8 cellular contexts compared by ENCODE assay signal in genomic region chr1:206544562-206545257, GRCh38. TPM values are rescaled to one million over a fixed set of nuclear protein-coding genes. Genes with fewer than 3 reads are reported as not detected.
DNase-seq lines count a peak whose midpoint lies in the region; ATAC-seq and TF ChIP-seq lines count a peak whose summit lies in the region.

No MANE protein-coding gene starts in this region.

- intact Hi-C loops in posterior cingulate gyrus (cut with DNase I): loop anchor here (1.0 kb wide), 1 partner anchor 39 kb away; no protein-coding TSS in a partner anchor
- intact Hi-C loops in aorta (cut with DNase I): loop anchor here (2.0 to 5.0 kb wide), 4 partner anchors 37 to 52 kb away; partner anchors contain the start of gene RASSF5 (in 1 of the 2)

- H3K4me1 ChIP-seq in aorta (ENCODE audit: control insufficient read depth in 1 of 2, insufficient read depth in 2 of 2, low read length in 2 of 2): no peaks in the 10 kb centered on the region

- H3K27ac ChIP-seq in aorta (ENCODE audit: low read depth in 1 of 2, low read length in 2 of 2): no peak overlapping the region

- no peak overlapping the region for H3K4me3 ChIP-seq in aorta (ENCODE audit: low read length in 2 of 2)

- peak; percentile 42 for DNase-seq in LHCN-M2 (ENCODE audit: low read depth)
- DNase-seq in SK-MEL-5 (ENCODE audit: low read depth, low spot score): peak; percentile 81
- DNase-seq in activated naive CD4-positive, alpha-beta T cell (lab: John Stamatoyannopoulos, UW): peak; percentile 63 to 84 (median 79)
- DNase-seq in glomerular visceral epithelial cell (ENCODE audit: extremely low spot score): peak; percentile 66
- peak; percentile 35 to 94 (median 74) for DNase-seq in posterior cingulate gyrus
- DNase-seq in aorta: peak; percentile 74 to 92

- peak; percentile 72 for ATAC-seq in aorta (ENCODE audit: low FRiP score)
- ATAC-seq in GM21737 (IDR thresholded peaks at IDR 0.05; ENCODE audit: unreplicated experiment): no peak

- no peaks in the 10 kb centered on the region for H3K27me3 ChIP-seq in aorta (ENCODE audit: control insufficient read depth in 1 of 2, insufficient read depth in 2 of 2, low read length in 1 of 2)

- H3K9me3 ChIP-seq in aorta (ENCODE audit: control insufficient read depth, low read length): no peaks in the 10 kb centered on the region

- in situ Hi-C loops in SK-MEL-5 (cut with HindIII; ENCODE audit: low pct_unique_long_range_greater_than_20kb, low sequenced_read_pairs): no loop called here

- peak; percentile 90 for TF ChIP-seq CTCF in GM12872 (IDR thresholded peaks at IDR 0.05; ENCODE audit: insufficient read depth, low read depth, low read length)

- no peaks in the 10 kb centered on the region for H3K36me3 ChIP-seq in aorta (ENCODE audit: control insufficient read depth in 1 of 2, insufficient read depth in 2 of 2, low read length in 1 of 2)

- 12 to 17% methylated on average over 9 of the region's 9 CpGs for WGBS in aorta, 2 donors

RNA-seq across cellular contexts. Expression of gene RASSF5, which starts 37.4 kb away (rescaled TPM):
- 0.19 and 0.63 TPM in 2 replicates for total RNA-seq in LHCN-M2 (2014; rRNA removed)
- 0.75 TPM for polyA plus RNA-seq in LHCN-M2 (2012)
- 0.56 and 0.58 TPM in 2 replicates for total RNA-seq in SK-MEL-5 (2014; rRNA removed; shearing (Covaris generic))
- 1.6 and 4.1 TPM in 2 replicates for polyA plus RNA-seq in SK-MEL-5 (2015; cell fraction: cytosol; rRNA removed)
- polyA plus RNA-seq in SK-MEL-5 (2015; cell fraction: nucleus; rRNA removed): 1.0 and 1.3 TPM in 2 replicates
- total RNA-seq in aorta: 10 to 100 TPM; 14.8 to 18.2 TPM
- 1 to 10 TPM; 2.1 to 5.1 TPM for polyA plus RNA-seq in aorta
